Comparison of ENCODE assay signal across 1 cellular context in the genomic region with DNA sequence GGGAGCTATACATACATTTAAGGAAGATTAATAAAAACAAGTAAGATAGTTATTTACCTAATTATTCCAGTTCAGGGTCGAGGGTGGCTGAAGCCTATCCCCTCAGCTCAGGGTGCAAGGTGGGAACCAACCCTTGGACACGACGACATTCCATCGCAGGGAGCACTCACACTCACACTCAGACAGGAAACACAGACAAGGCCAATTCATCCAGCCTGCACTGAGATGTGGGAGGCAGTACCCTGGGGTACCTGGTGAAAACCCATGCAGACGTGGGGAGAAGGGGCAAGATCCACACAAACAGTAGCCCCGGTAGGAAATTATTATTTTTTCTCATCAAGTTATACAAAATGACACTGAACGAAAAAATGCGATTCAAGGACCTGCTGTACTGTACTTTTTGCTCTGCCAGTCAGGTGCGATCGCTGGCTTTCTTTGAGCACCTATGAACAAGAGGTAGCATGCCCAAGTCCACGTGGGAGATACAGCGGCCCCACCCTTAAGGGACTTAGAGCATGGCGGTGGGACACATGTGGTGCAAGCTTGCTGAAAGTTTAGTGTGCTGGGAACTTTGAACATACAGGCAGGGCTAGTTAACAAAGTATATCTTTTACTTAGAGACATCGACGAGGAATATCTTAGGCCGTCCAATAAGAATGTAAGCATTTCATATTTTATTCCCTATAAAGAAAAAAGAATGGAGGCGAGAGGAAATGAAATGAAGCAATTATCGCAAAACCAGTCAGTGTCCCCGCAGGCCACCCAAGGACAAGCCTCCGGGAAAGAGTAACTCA.
TF ChIP-seq lines count a peak whose summit lies in the region.

No MANE protein-coding gene starts in this region.

TF ChIP-seq in GM23338, 12 proteins besides CTCF, POLR2A, EP300 and RAD21 (continued from another document):
- TF ChIP-seq, protein P1, sequence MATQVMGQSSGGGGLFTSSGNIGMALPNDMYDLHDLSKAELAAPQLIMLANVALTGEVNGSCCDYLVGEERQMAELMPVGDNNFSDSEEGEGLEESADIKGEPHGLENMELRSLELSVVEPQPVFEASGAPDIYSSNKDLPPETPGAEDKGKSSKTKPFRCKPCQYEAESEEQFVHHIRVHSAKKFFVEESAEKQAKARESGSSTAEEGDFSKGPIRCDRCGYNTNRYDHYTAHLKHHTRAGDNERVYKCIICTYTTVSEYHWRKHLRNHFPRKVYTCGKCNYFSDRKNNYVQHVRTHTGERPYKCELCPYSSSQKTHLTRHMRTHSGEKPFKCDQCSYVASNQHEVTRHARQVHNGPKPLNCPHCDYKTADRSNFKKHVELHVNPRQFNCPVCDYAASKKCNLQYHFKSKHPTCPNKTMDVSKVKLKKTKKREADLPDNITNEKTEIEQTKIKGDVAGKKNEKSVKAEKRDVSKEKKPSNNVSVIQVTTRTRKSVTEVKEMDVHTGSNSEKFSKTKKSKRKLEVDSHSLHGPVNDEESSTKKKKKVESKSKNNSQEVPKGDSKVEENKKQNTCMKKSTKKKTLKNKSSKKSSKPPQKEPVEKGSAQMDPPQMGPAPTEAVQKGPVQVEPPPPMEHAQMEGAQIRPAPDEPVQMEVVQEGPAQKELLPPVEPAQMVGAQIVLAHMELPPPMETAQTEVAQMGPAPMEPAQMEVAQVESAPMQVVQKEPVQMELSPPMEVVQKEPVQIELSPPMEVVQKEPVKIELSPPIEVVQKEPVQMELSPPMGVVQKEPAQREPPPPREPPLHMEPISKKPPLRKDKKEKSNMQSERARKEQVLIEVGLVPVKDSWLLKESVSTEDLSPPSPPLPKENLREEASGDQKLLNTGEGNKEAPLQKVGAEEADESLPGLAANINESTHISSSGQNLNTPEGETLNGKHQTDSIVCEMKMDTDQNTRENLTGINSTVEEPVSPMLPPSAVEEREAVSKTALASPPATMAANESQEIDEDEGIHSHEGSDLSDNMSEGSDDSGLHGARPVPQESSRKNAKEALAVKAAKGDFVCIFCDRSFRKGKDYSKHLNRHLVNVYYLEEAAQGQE (IDR thresholded peaks at IDR 0.05; ENCODE audit: unreplicated experiment), result no peak
- TF ChIP-seq POLR2AphosphoS5 (IDR thresholded peaks at IDR 0.05; ENCODE audit: low read depth) (no peak), ZNF331 (CRISPR knock-in tag; IDR thresholded peaks at IDR 0.05; ENCODE audit: low read depth) (no peak), CREB1 (CRISPR knock-in tag; IDR thresholded peaks at IDR 0.05; ENCODE audit: low read depth) (no peak), NANOG (IDR thresholded peaks at IDR 0.05; ENCODE audit: borderline replicate concordance) (no peak)
- TF ChIP-seq, protein P2, sequence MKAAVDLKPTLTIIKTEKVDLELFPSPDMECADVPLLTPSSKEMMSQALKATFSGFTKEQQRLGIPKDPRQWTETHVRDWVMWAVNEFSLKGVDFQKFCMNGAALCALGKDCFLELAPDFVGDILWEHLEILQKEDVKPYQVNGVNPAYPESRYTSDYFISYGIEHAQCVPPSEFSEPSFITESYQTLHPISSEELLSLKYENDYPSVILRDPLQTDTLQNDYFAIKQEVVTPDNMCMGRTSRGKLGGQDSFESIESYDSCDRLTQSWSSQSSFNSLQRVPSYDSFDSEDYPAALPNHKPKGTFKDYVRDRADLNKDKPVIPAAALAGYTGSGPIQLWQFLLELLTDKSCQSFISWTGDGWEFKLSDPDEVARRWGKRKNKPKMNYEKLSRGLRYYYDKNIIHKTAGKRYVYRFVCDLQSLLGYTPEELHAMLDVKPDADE (IDR thresholded peaks at IDR 0.05), result no peak
- TF ChIP-seq, protein P3, sequence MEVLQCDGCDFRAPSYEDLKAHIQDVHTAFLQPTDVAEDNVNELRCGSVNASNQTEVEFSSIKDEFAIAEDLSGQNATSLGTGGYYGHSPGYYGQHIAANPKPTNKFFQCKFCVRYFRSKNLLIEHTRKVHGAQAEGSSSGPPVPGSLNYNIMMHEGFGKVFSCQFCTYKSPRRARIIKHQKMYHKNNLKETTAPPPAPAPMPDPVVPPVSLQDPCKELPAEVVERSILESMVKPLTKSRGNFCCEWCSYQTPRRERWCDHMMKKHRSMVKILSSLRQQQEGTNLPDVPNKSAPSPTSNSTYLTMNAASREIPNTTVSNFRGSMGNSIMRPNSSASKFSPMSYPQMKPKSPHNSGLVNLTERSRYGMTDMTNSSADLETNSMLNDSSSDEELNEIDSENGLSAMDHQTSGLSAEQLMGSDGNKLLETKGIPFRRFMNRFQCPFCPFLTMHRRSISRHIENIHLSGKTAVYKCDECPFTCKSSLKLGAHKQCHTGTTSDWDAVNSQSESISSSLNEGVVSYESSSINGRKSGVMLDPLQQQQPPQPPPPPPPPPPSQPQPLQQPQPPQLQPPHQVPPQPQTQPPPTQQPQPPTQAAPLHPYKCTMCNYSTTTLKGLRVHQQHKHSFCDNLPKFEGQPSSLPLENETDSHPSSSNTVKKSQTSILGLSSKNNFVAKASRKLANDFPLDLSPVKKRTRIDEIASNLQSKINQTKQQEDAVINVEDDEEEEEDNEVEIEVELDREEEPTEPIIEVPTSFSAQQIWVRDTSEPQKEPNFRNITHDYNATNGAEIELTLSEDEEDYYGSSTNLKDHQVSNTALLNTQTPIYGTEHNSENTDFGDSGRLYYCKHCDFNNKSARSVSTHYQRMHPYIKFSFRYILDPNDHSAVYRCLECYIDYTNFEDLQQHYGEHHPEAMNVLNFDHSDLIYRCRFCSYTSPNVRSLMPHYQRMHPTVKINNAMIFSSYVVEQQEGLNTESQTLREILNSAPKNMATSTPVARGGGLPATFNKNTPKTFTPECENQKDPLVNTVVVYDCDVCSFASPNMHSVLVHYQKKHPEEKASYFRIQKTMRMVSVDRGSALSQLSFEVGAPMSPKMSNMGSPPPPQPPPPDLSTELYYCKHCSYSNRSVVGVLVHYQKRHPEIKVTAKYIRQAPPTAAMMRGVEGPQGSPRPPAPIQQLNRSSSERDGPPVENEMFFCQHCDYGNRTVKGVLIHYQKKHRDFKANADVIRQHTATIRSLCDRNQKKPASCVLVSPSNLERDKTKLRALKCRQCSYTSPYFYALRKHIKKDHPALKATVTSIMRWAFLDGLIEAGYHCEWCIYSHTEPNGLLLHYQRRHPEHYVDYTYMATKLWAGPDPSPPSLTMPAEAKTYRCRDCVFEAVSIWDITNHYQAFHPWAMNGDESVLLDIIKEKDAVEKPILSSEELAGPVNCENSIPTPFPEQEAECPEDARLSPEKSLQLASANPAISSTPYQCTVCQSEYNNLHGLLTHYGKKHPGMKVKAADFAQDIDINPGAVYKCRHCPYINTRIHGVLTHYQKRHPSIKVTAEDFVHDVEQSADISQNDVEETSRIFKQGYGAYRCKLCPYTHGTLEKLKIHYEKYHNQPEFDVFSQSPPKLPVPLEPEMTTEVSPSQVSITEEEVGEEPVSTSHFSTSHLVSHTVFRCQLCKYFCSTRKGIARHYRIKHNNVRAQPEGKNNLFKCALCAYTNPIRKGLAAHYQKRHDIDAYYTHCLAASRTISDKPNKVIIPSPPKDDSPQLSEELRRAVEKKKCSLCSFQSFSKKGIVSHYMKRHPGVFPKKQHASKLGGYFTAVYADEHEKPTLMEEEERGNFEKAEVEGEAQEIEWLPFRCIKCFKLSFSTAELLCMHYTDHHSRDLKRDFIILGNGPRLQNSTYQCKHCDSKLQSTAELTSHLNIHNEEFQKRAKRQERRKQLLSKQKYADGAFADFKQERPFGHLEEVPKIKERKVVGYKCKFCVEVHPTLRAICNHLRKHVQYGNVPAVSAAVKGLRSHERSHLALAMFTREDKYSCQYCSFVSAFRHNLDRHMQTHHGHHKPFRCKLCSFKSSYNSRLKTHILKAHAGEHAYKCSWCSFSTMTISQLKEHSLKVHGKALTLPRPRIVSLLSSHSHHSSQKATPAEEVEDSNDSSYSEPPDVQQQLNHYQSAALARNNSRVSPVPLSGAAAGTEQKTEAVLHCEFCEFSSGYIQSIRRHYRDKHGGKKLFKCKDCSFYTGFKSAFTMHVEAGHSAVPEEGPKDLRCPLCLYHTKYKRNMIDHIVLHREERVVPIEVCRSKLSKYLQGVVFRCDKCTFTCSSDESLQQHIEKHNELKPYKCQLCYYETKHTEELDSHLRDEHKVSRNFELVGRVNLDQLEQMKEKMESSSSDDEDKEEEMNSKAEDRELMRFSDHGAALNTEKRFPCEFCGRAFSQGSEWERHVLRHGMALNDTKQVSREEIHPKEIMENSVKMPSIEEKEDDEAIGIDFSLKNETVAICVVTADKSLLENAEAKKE (CRISPR knock-in tag; IDR thresholded peaks at IDR 0.05), result no peak
